In the genomic region with DNA sequence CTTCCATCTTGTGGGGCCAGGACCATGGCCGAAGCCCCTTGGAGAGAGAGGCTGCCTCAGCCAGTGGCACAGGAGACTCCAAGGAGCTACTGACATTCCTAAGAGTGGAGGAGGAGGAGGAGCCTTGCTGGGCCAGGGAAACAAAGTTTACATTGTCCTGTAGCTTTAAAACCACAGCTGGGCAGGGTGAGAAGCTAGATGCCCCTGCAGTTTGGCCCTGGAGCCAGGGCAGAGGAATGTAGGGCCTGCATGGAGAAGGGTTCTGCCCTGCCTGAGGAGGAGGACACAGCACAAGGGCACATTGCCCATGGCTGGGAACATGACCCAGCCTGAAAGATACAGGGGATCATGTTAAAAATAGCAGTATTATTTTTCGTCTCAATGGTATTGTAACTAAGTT, we compare ENCODE assay signal across 10 cellular contexts. TPM values are rescaled to one million over a fixed set of nuclear protein-coding genes. Genes with fewer than 3 reads are reported as not detected.
A peak's percentile ranks its signal among the peaks of the same experiment; 100 is the strongest.
DNase-seq lines count a peak whose midpoint lies in the region; ATAC-seq and TF ChIP-seq lines count a peak whose summit lies in the region.
"Had no signal": no experiment of that assay in that cellular context is flagged by ENCODE, and none has a peak within 500 bp of the region (broad histone marks: within the 10 kb centered on the region; RNA-seq: fewer than 3 reads in every experiment).

No MANE protein-coding gene starts in this region.

- TF ChIP-seq CTCF in esophagus muscularis mucosa (IDR thresholded peaks at IDR 0.05) (no peak), psoas muscle (IDR thresholded peaks at IDR 0.05) (no peak), Caco-2 (IDR thresholded peaks at IDR 0.05; ENCODE audit: insufficient read depth in 1 of 2, low read depth in 1 of 2, low read length in 1 of 2, severe bottlenecking in 1 of 2, unreplicated experiment in 1 of 2) (no peak)

- H3K4me3 ChIP-seq in esophagus muscularis mucosa (no peak overlapping the region), psoas muscle (no peak overlapping the region), Caco-2 (ENCODE audit: low read depth, low read length) (no peak overlapping the region)
- H3K4me3 ChIP-seq: mucosa of descending colon, SJCRH30 had no signal

- H3K36me3 ChIP-seq in esophagus muscularis mucosa, result peaks cover 7 to 68% (median 47%) of the 10 kb centered on the region in 4 donors
- peaks cover 0 to 56% of the 10 kb centered on the region in 2 donors for H3K36me3 ChIP-seq in psoas muscle (ENCODE audit: insufficient read depth in 1 of 2, low read depth in 1 of 2)
- peaks cover 19% of the 10 kb centered on the region for H3K36me3 ChIP-seq in Caco-2 (ENCODE audit: control insufficient read depth, insufficient read depth, low read length)

- CTCF ChIA-PET in Caco-2 (lab: Charles Lee), result interaction anchor here (0.6 to 1.3 kb wide), 2 partner anchors 165 to 209 kb away, joined by 3 to 8 read pairs; partner anchors contain the start of gene LPIN3

- TF ChIP-seq POLR2A in esophagus muscularis mucosa (IDR thresholded peaks at IDR 0.05; ENCODE audit: low read depth), result no peak

- H3K9me3 ChIP-seq in esophagus muscularis mucosa, result no peaks in the 10 kb centered on the region
- no peaks in the 10 kb centered on the region for H3K9me3 ChIP-seq in psoas muscle
- H3K9me3 ChIP-seq in Caco-2, result no peaks in the 10 kb centered on the region
- H3K9me3 ChIP-seq: mucosa of descending colon, SJCRH30 had no signal

- BruUV-seq in Caco-2 (replicated peaks; lab: Mats Ljungman, UMichigan), result no TSS peak

- in situ Hi-C loops in SK-MEL-5 (cut with HindIII; ENCODE audit: low pct_unique_long_range_greater_than_20kb, low sequenced_read_pairs), result no loop called here

- H3K27me3 ChIP-seq in esophagus muscularis mucosa, result no peaks in the 10 kb centered on the region
- H3K27me3 ChIP-seq in psoas muscle (ENCODE audit: insufficient read depth in 3 of 3, low read length in 2 of 3), result no peaks in the 10 kb centered on the region
- H3K27me3 ChIP-seq in Caco-2 (replicated peaks; ENCODE audit: control insufficient read depth, insufficient read depth, low read length), result no peaks in the 10 kb centered on the region
- H3K27me3 ChIP-seq: SJCRH30 had no signal

- H3K9me3 Mint-ChIP-seq in Caco-2 (ENCODE audit: unreplicated experiment), result no peaks in the 10 kb centered on the region

- intact Hi-C loops in esophagus muscularis mucosa (cut with DNase I), result loop anchor here (5.0 kb wide), 2 partner anchors 37 to 73 kb away; partner anchors contain the start of gene PLCG1
- intact Hi-C loops in psoas muscle (cut with DNase I), result loop anchor here (5.0 kb wide), 2 partner anchors 58 to 233 kb away; no protein-coding TSS in a partner anchor
- intact Hi-C loops in Caco-2 (cut with micrococcal nuclease; ENCODE audit: unreplicated experiment), result no loop called here

- H3K27ac ChIP-seq in esophagus muscularis mucosa (replicated peaks in 1 of 4) (peak overlapping the region; percentile 77 to 85 (median 81)), psoas muscle (peak overlapping the region; percentile 71)
- H3K27ac ChIP-seq: SJCRH30 had no signal

- no peak for TF ChIP-seq EP300 in esophagus muscularis mucosa (IDR thresholded peaks at IDR 0.05)

- peaks cover 82 to 87% (median 84%) of the 10 kb centered on the region in 4 donors for H3K4me1 ChIP-seq in esophagus muscularis mucosa
- H3K4me1 ChIP-seq in psoas muscle, result peaks cover 67% of the 10 kb centered on the region
- no peaks in the 10 kb centered on the region for H3K4me1 ChIP-seq in Caco-2

- H3K27ac Mint-ChIP-seq in Caco-2 (ENCODE audit: unreplicated experiment), result no peak overlapping the region

- H3K4me3 Mint-ChIP-seq in Caco-2 (ENCODE audit: unreplicated experiment), result no peak overlapping the region

- ATAC-seq in psoas muscle (no peak), HG02938 (IDR thresholded peaks at IDR 0.05; ENCODE audit: unreplicated experiment) (no peak)
- ATAC-seq: mucosa of descending colon had no signal

- DNase-seq in EH (ENCODE audit: low read depth), result peak; percentile 67
- peak; percentile 82 for DNase-seq in SK-MEL-5 (ENCODE audit: low read depth, low spot score)
- DNase-seq in esophagus muscularis mucosa (ENCODE audit: extremely low spot score), result peak; percentile 83
- DNase-seq in psoas muscle, result peak in 1 of 2 donors; percentile 55
- DNase-seq in Caco-2, result no peak
- no peak for DNase-seq in NCI-H510A treated with DMSO at 0.1 percent for 48 hours (lab: John Stamatoyannopoulos, UW)
- no peak for DNase-seq in NCI-H1436 (lab: John Stamatoyannopoulos, UW)
- DNase-seq: mucosa of descending colon had no signal

- POLR2A ChIA-PET in Caco-2 (lab: Charles Lee), result no interaction called here

- H3K36me3 Mint-ChIP-seq in Caco-2 (ENCODE audit: insufficient read depth, unreplicated experiment), result peaks cover 92% of the 10 kb centered on the region

- H3K27me3 Mint-ChIP-seq in Caco-2 (ENCODE audit: insufficient read depth, unreplicated experiment), result no peaks in the 10 kb centered on the region

- no peaks in the 10 kb centered on the region for H3K4me1 Mint-ChIP-seq in Caco-2 (ENCODE audit: low read depth, unreplicated experiment)

- WGBS in esophagus muscularis mucosa, result 49% methylated on average over 2 of the region's 2 CpGs
- WGBS in psoas muscle, 3 donors, result 21 to 61% (median 35%) methylated on average over 2 of the region's 2 CpGs

RNA-seq across cellular contexts. Expression of gene PLCG1, which starts 37.4 kb away (rescaled TPM):
- 62.1 and 85.8 TPM in 2 replicates for total RNA-seq in SK-MEL-5 (2014; rRNA removed; shearing (Covaris generic))
- polyA plus RNA-seq in SK-MEL-5 (2015; cell fraction: cytosol; rRNA removed), result 55.6 and 69.9 TPM in 2 replicates
- polyA plus RNA-seq in SK-MEL-5 (2015; cell fraction: nucleus; rRNA removed), result 408 and 418 TPM in 2 replicates
- total RNA-seq in esophagus muscularis mucosa, result 100 to 1,000 TPM in 1 of 4 donors, 10 to 100 TPM in 3; 68.4 to 119 (median 82.5) TPM
- total RNA-seq in psoas muscle, result 10 to 100 TPM; 21.7 to 43.1 (median 28.0) TPM
- polyA plus RNA-seq in psoas muscle, result 10 to 100 TPM; 16.0 to 26.0 (median 19.7) TPM
- total RNA-seq in Caco-2 (2022), result 196 and 205 TPM in 2 replicates

Comparison
In these comparisons a context has a peak if more than half of its experiments do, and no peak if none do; other contexts are left out.
1. DNase-seq: peak in EH (single experiment), SK-MEL-5 (single experiment) and esophagus muscularis mucosa (single experiment); none in Caco-2 (0 of 2), NCI-H510A treated with DMSO at 0.1 percent for 48 hours (single experiment) and NCI-H1436 (single experiment).